16 cellular contexts compared by ENCODE assay signal in genomic region chr13:97273341-97273831, GRCh38. TPM values are rescaled to one million over a fixed set of nuclear protein-coding genes. Genes with fewer than 3 reads are reported as not detected.
DNase-seq lines count a peak whose midpoint lies in the region; ATAC-seq, FAIRE-seq and TF ChIP-seq lines count a peak whose summit lies in the region.
"Had no signal": no experiment of that assay in that cellular context is flagged by ENCODE, and none has a peak within 500 bp of the region (broad histone marks: within the 10 kb centered on the region; RNA-seq: fewer than 3 reads in every experiment).

No MANE protein-coding gene starts in this region.

- DNase-seq in NCI-H2171 treated with DMSO at 0.1 percent for 48 hours (lab: John Stamatoyannopoulos, UW) (peak; percentile 75), progenitor cell of endocrine pancreas (ENCODE audit: low spot score, unreplicated experiment) (no peak), dedifferentiated amniotic fluid mesenchymal stem cell (ENCODE audit: extremely low spot score) (no peak), NOMO-1 treated with dmso at 0.1 percent for 144 hours (lab: John Stamatoyannopoulos, UW; ENCODE audit: unreplicated experiment) (no peak), RCC 7860 (ENCODE audit: low spot score) (no peak)
- DNase-seq: activated naive CD4-positive, alpha-beta T cell treated with anti-CD3 and anti-CD28 coated beads, Interleukin-2, amount 50 U/mL, for 16 hours; AML-193; islet precursor cell; naive thymus-derived CD8-positive, alpha-beta T cell; RPMI8226 had no signal

- peaks cover 23% of the 10 kb centered on the region for H3K4me1 Mint-ChIP-seq in progenitor cell of endocrine pancreas (ENCODE audit: low read depth)

- ATAC-seq in esophagus mucosa (peak; percentile 97), GM19328 (IDR thresholded peaks at IDR 0.05; ENCODE audit: unreplicated experiment) (no peak)
- ATAC-seq: naive thymus-derived CD8-positive, alpha-beta T cell had no signal

- H3K27me3 ChIP-seq in ACC112 (ENCODE audit: insufficient read depth, low read length) = no peaks in the 10 kb centered on the region

- peaks cover 10% of the 10 kb centered on the region; the same call in 1 of the 2 replicates for H3K36me3 ChIP-seq in ACC112 (ENCODE audit: insufficient read depth, low read length)
- H3K36me3 ChIP-seq: HAP-1 had no signal

- peaks cover 53% of the 10 kb centered on the region for H3K4me1 ChIP-seq in ACC112 (ENCODE audit: control insufficient read depth, insufficient read depth, low read length, unreplicated experiment)

- H3K36me3 Mint-ChIP-seq in progenitor cell of endocrine pancreas (ENCODE audit: insufficient read depth) = peaks cover 13% of the 10 kb centered on the region

- H3K4me3 Mint-ChIP-seq in progenitor cell of endocrine pancreas (ENCODE audit: low read depth) = no peak overlapping the region
- H3K4me3 Mint-ChIP-seq: naive thymus-derived CD8-positive, alpha-beta T cell had no signal

- no peaks in the 10 kb centered on the region for H3K27me3 Mint-ChIP-seq in progenitor cell of endocrine pancreas
- H3K27me3 Mint-ChIP-seq: naive thymus-derived CD8-positive, alpha-beta T cell had no signal

- H3K79me2 ChIP-seq in ACC112 (ENCODE audit: control insufficient read depth, insufficient read depth, low read length, unreplicated experiment) = peaks cover 30% of the 10 kb centered on the region

- no peak for FAIRE-seq in RCC 7860 (lab: Jason Lieb, UNC)
- FAIRE-seq: TTC549, urothelium cell line had no signal

- H3K4me3 ChIP-seq in ACC112 (ENCODE audit: low read depth, low read length) = no peak overlapping the region
- H3K4me3 ChIP-seq: HAP-1 had no signal

- no peaks in the 10 kb centered on the region for H3K9me3 Mint-ChIP-seq in progenitor cell of endocrine pancreas (ENCODE audit: low read depth)

- TF ChIP-seq CTCF in progenitor cell of endocrine pancreas (IDR thresholded peaks at IDR 0.05; ENCODE audit: unreplicated experiment) = no peak

- H3K27ac Mint-ChIP-seq in progenitor cell of endocrine pancreas = peak overlapping the region; percentile 71

- H2AFZ ChIP-seq in ACC112 (ENCODE audit: low read length, unreplicated experiment) = no peak overlapping the region

- peak overlapping the region; percentile 95 for H3K27ac ChIP-seq in ACC112 (ENCODE audit: low read depth, low read length)

RNA-seq across cellular contexts. Expression of gene MBNL2, which starts 51.3 kb away (rescaled TPM):
- total RNA-seq in esophagus mucosa = 28.1 TPM
- 51.3 and 51.4 TPM in 2 replicates for total RNA-seq in progenitor cell of endocrine pancreas
